8 cellular contexts compared by ENCODE assay signal in genomic region chrX:47361538-47362511, GRCh38. TPM values are rescaled to one million over a fixed set of nuclear protein-coding genes. Genes with fewer than 3 reads are reported as not detected.
DNase-seq lines count a peak whose midpoint lies in the region; TF ChIP-seq lines count a peak whose summit lies in the region.

No MANE protein-coding gene starts in this region.

- peak; percentile 61 for TF ChIP-seq RAD21 in SK-N-SH (IDR thresholded peaks at IDR 0.05; ENCODE audit: low read length)

- H2AFZ ChIP-seq in SK-N-SH (ENCODE audit: low read depth): peak overlapping the region; percentile 64; the same call in 1 of the 2 replicates

- peak; percentile 9 for DNase-seq in activated naive CD4-positive, alpha-beta T cell treated with Interleukin-2 at 50 U/mL for 16 hours
- no peak for DNase-seq in activated naive CD4-positive, alpha-beta T cell treated with anti-CD3 and anti-CD28 coated beads, Interleukin-2, amount 50 U/mL, for 16 hours
- DNase-seq in HAP-1 (ENCODE audit: low spot score in 2 of 2) (peak; percentile 80 to 85), MV-4-11 (lab: John Stamatoyannopoulos, UW) (peak; percentile 3), SK-N-SH (peak; percentile 80), dermis microvascular lymphatic vessel endothelial cell (ENCODE audit: low read depth in 2 of 2) (peak; percentile 91)
- peak; percentile 18 for DNase-seq in stimulated activated CD8-positive, alpha-beta memory T cell treated with anti-CD3 and anti-CD28 coated beads, Interleukin-4, amount 100 ng/mL, for 24 hours (ENCODE audit: low read depth)

- CTCF ChIA-PET in SK-N-SH (lab: Yijun Ruan, JAX): interaction anchor here (1.0 to 1.2 kb wide), 3 partner anchors 10 to 50 kb away, joined by 3 to 4 read pairs (median 3); no protein-coding TSS in a partner anchor

- TF ChIP-seq EP300 in SK-N-SH (IDR thresholded peaks at IDR 0.05; ENCODE audit: borderline replicate concordance in 1 of 2, low read depth in 1 of 2, low read length in 1 of 2): peak; percentile 48 to 74; a peak in 3 of 4 replicates

- no peaks in the 10 kb centered on the region for H4K20me1 ChIP-seq in SK-N-SH (ENCODE audit: insufficient read depth)

- peak overlapping the region; percentile 58; the same call in 1 of the 2 replicates for H3K4me2 ChIP-seq in SK-N-SH

- WGBS in SK-N-SH (ENCODE audit: low lambda C conversion rate): 6% methylated on average over 13 of the region's 13 CpGs

- peak overlapping the region; percentile 56 for H3K9ac ChIP-seq in SK-N-SH

- H3K36me3 ChIP-seq in HAP-1 (replicated peaks): no peaks in the 10 kb centered on the region
- no peaks in the 10 kb centered on the region for H3K36me3 ChIP-seq in SK-N-SH (replicated peaks in 1 of 2; ENCODE audit: control insufficient read depth in 1 of 2, insufficient read depth in 2 of 2, low read length in 1 of 2)

- peaks cover 7% of the 10 kb centered on the region for H3K4me1 ChIP-seq in HAP-1
- H3K4me1 ChIP-seq in SK-N-SH (ENCODE audit: control insufficient read depth in 1 of 2, insufficient read depth in 2 of 2, low read depth in 1 of 2, low read length in 1 of 2): peaks cover 0 to 8% of the 10 kb centered on the region in 2 experiments; a peak in 2 of 4 replicates

- H3F3A ChIP-seq in SK-N-SH (replicated peaks; ENCODE audit: insufficient read depth): peaks cover 3% of the 10 kb centered on the region

- in situ Hi-C loops in HAP-1 (cut with MboI; ENCODE audit: low sequenced_read_pairs): no loop called here

- no peaks in the 10 kb centered on the region for H3K27me3 ChIP-seq in HAP-1 (ENCODE audit: low read depth)
- H3K27me3 ChIP-seq in SK-N-SH (ENCODE audit: insufficient read depth): no peaks in the 10 kb centered on the region; the same call in 1 of the 2 replicates
- no peaks in the 10 kb centered on the region for H3K27me3 ChIP-seq in layer of hippocampus (ENCODE audit: control insufficient read depth, insufficient read depth, low read length)

- H3K9me3 ChIP-seq in HAP-1 (no peaks in the 10 kb centered on the region), SK-N-SH (no peaks in the 10 kb centered on the region)

- H3K4me3 ChIP-seq in HAP-1 (peak overlapping the region; percentile 10; the same call in 1 of the 2 replicates), SK-N-SH (ENCODE audit: low read depth in 2 of 2, low read length in 1 of 2) (peak overlapping the region; percentile 32 to 45; a peak in 3 of 4 replicates)

- POLR2A ChIA-PET in SK-N-SH (lab: Yijun Ruan, JAX): interaction anchor here (0.5 to 1.5 kb wide), 3 partner anchors 78 to 144 kb away, joined by 3 to 8 read pairs (median 4); partner anchors contain the start of gene USP11

- no peaks in the 10 kb centered on the region for H3K9me2 ChIP-seq in SK-N-SH

- H3K79me2 ChIP-seq in SK-N-SH (ENCODE audit: insufficient read depth): no peaks in the 10 kb centered on the region

- peak; percentile 38; the same call in 1 of the 2 replicates for TF ChIP-seq CTCF in SK-N-SH (IDR thresholded peaks at IDR 0.05)

- H3K27ac ChIP-seq in SK-N-SH (ENCODE audit: low read depth in 2 of 2, low read length in 1 of 2): peak overlapping the region; percentile 77 to 95
- H3K27ac ChIP-seq in layer of hippocampus (ENCODE audit: low read depth, low read length): peak overlapping the region; percentile 86

TF ChIP-seq in SK-N-SH, 30 proteins besides CTCF, POLR2A, EP300 and RAD21:
- TF ChIP-seq MXI1 (IDR thresholded peaks at IDR 0.05; ENCODE audit: low read depth, low read length): peak; percentile 53; the same call in 1 of the 2 replicates
- TF ChIP-seq REST (IDR thresholded peaks at IDR 0.05; ENCODE audit: low read depth, low read length): no peak
- TF ChIP-seq TEAD4 (IDR thresholded peaks at IDR 0.05; ENCODE audit: borderline replicate concordance, insufficient read depth): no peak
- no peak for TF ChIP-seq ELF1 (IDR thresholded peaks at IDR 0.05)
- TF ChIP-seq CHD2 (IDR thresholded peaks at IDR 0.05; ENCODE audit: low read length, partially characterized antibody): no peak
- TF ChIP-seq USF2 (IDR thresholded peaks at IDR 0.05; ENCODE audit: borderline replicate concordance, low read depth, low read length): no peak
- TF ChIP-seq PBX3 (IDR thresholded peaks at IDR 0.05): peak; percentile 95
- no peak for TF ChIP-seq RXRA (IDR thresholded peaks at IDR 0.05; ENCODE audit: borderline replicate concordance, low read depth)
- no peak for TF ChIP-seq FOSL2 (IDR thresholded peaks at IDR 0.05; ENCODE audit: borderline replicate concordance, low read depth)
- no peak for TF ChIP-seq USF1 (IDR thresholded peaks at IDR 0.05; ENCODE audit: borderline replicate concordance, low read depth)
- TF ChIP-seq NRF1 (IDR thresholded peaks at IDR 0.05; ENCODE audit: low read depth, low read length): no peak
- no peak for TF ChIP-seq GABPA (IDR thresholded peaks at IDR 0.05; ENCODE audit: low read depth)
- TF ChIP-seq TCF12 (IDR thresholded peaks at IDR 0.05): peak; percentile 72
- TF ChIP-seq RFX5 (IDR thresholded peaks at IDR 0.05; ENCODE audit: low read length): peak; percentile 98
- peak; percentile 30; the same call in 1 of the 2 replicates for TF ChIP-seq MEF2A (IDR thresholded peaks at IDR 0.05; ENCODE audit: borderline replicate concordance, low read depth)
- TF ChIP-seq JUND (IDR thresholded peaks at IDR 0.05): no peak

RNA-seq across cellular contexts. Expression of gene ZNF157, which starts 8.6 kb away (rescaled TPM):
- 0.12 and 0.23 TPM in 2 replicates for polyA plus RNA-seq in SK-N-SH (2012; rRNA removed)
- polyA plus RNA-seq in SK-N-SH (2012; cell fraction: cytosol; rRNA removed): 0.27 and 0.34 TPM in 2 replicates
- 0.28 and 0.35 TPM in 2 replicates for polyA plus RNA-seq in SK-N-SH (2012; cell fraction: nucleus; rRNA removed)
- not detected in 2 replicates for total RNA-seq in dermis microvascular lymphatic vessel endothelial cell
